8 cellular contexts compared by ENCODE assay signal in genomic region chr6:26234421-26235239, GRCh38.
DNase-seq lines count a peak whose midpoint lies in the region; ATAC-seq and TF ChIP-seq lines count a peak whose summit lies in the region.

No MANE protein-coding gene starts in this region.

- TF ChIP-seq CTCF in MCF 10A (IDR thresholded peaks at IDR 0.05; ENCODE audit: unreplicated experiment): no peak

- ATAC-seq in GM21786 (IDR thresholded peaks at IDR 0.05; ENCODE audit: unreplicated experiment) (peak; percentile 44), T-helper 17 cell (peak; percentile 71)

- DNase-seq in GDM1 (lab: John Stamatoyannopoulos, UW) (peak; percentile 89), Kasumi-1 (lab: John Stamatoyannopoulos, UW) (peak; percentile 58 to 65), T-helper 17 cell (peak; percentile 31 to 47 (median 33)), MCF 10A (ENCODE audit: unreplicated experiment) (peak; percentile 90), islet precursor cell (peak; percentile 80), NCI-H2029 (lab: John Stamatoyannopoulos, UW) (no peak)
- peak in 3 of 4 experiments; percentile 35 to 57 (median 49) for DNase-seq in stimulated activated CD4-positive, alpha-beta T cell treated with anti-CD3 and anti-CD28 coated beads, Interleukin-1b, Interleukin-23, amount 100 ng/mL, for 24 hours (ENCODE audit: low read depth in 4 of 4, low spot score in 1 of 4)

- H3K4me3 Mint-ChIP-seq in T-helper 17 cell (peak overlapping the region; percentile 93), MCF 10A (ENCODE audit: unreplicated experiment) (peak overlapping the region; percentile 82)

- CTCF ChIA-PET in MCF 10A (lab: Yijun Ruan, JAX): interaction anchor here (0.6 to 2.1 kb wide), 8 partner anchors 12 to 82 kb away, joined by 3 to 9 read pairs (median 4); a partner anchor contains a TSS

- H3K4me1 Mint-ChIP-seq in T-helper 17 cell (peaks cover 28% of the 10 kb centered on the region), MCF 10A (ENCODE audit: insufficient read depth, unreplicated experiment) (peaks cover 32% of the 10 kb centered on the region)

- H3K9me3 Mint-ChIP-seq in MCF 10A (ENCODE audit: unreplicated experiment): no peaks in the 10 kb centered on the region

- H3K27me3 Mint-ChIP-seq in T-helper 17 cell (no peaks in the 10 kb centered on the region), MCF 10A (ENCODE audit: insufficient read depth, unreplicated experiment) (no peaks in the 10 kb centered on the region)

- no peaks in the 10 kb centered on the region for H3K36me3 Mint-ChIP-seq in T-helper 17 cell (ENCODE audit: low read depth)
- H3K36me3 Mint-ChIP-seq in MCF 10A (ENCODE audit: insufficient read depth, unreplicated experiment): peaks cover 13% of the 10 kb centered on the region

- intact Hi-C loops in MCF 10A (cut with micrococcal nuclease): loop anchor here (1.0 to 2.0 kb wide), 2 partner anchors 16 to 17 kb away; a partner anchor contains a TSS

- no peaks in the 10 kb centered on the region for H3K9me3 ChIP-seq in T-helper 17 cell (ENCODE audit: control insufficient read depth, low read length, poor library complexity, severe bottlenecking)

- peak overlapping the region; percentile 98 for H3K27ac Mint-ChIP-seq in T-helper 17 cell
- H3K27ac Mint-ChIP-seq in MCF 10A (ENCODE audit: low read depth, unreplicated experiment): peak overlapping the region; percentile 85

- POLR2A ChIA-PET in MCF 10A (lab: Yijun Ruan, JAX): interaction anchor here (0.6 to 7.0 kb wide), 40 partner anchors 9 to 1633 kb away, joined by 3 to 200 read pairs (median 6); a partner anchor contains a TSS

- TSS peak; percentile 97 for BruUV-seq in MCF 10A (replicated peaks; lab: Mats Ljungman, UMichigan)
